ENCODE assay signal across 1 cellular context in genomic region chr12:79643821-79644220, GRCh38.
TF ChIP-seq lines count a peak whose summit lies in the region.

No MANE protein-coding gene starts in this region.

TF ChIP-seq in HepG2, 621 proteins besides CTCF, POLR2A, EP300 and RAD21 (continued from another document and continues in another):
- TF ChIP-seq UBTF (CRISPR knock-in tag; IDR thresholded peaks at IDR 0.05) (no peak), MIER3 (CRISPR knock-in tag; IDR thresholded peaks at IDR 0.05; ENCODE audit: borderline replicate concordance) (0 out of 2 replicates have a peak, but pooled peaks have one; percentile 14), BRCA1 (CRISPR knock-in tag; IDR thresholded peaks at IDR 0.05) (no peak), HMGXB3 (CRISPR knock-in tag; IDR thresholded peaks at IDR 0.05; ENCODE audit: borderline replicate concordance) (no peak), HMG20A (CRISPR knock-in tag; IDR thresholded peaks at IDR 0.05; ENCODE audit: borderline replicate concordance) (peak; percentile 60; the same call in 1 of the 2 replicates), ZNF142 (CRISPR knock-in tag; IDR thresholded peaks at IDR 0.05) (no peak), REST (IDR thresholded peaks at IDR 0.05; ENCODE audit: borderline replicate concordance in 1 of 2, low read depth in 1 of 2, low read length in 2 of 2) (no peak), ZNF605 (CRISPR knock-in tag; IDR thresholded peaks at IDR 0.05) (no peak), ZMAT3 (CRISPR knock-in tag; conservative IDR thresholded peaks at IDR 0.05) (no peak), NFE2L2 (IDR thresholded peaks at IDR 0.05; ENCODE audit: low read length) (no peak), CBX5 (CRISPR knock-in tag; IDR thresholded peaks at IDR 0.05; ENCODE audit: borderline replicate concordance) (no peak), ZNF629 (CRISPR knock-in tag; conservative IDR thresholded peaks at IDR 0.05) (no peak), SRF (IDR thresholded peaks at IDR 0.05; ENCODE audit: low read depth, low read length) (no peak), ZNF251 (CRISPR knock-in tag; IDR thresholded peaks at IDR 0.05) (no peak), ZNF496 (CRISPR knock-in tag; IDR thresholded peaks at IDR 0.05; ENCODE audit: insufficient replicate concordance) (no peak), SRSF9 (IDR thresholded peaks at IDR 0.05; ENCODE audit: borderline replicate concordance, insufficient read depth, low read depth, low read length, poor library complexity, severe bottlenecking) (no peak), THAP11 (CRISPR knock-in tag; IDR thresholded peaks at IDR 0.05) (peak; percentile 34; the same call in 1 of the 2 replicates), TOE1 (CRISPR knock-in tag; IDR thresholded peaks at IDR 0.05) (no peak), IKZF4 (CRISPR knock-in tag; IDR thresholded peaks at IDR 0.05; ENCODE audit: borderline replicate concordance, low read depth, not compliant biosample characterization) (no peak), ATAD3A (CRISPR knock-in tag; IDR thresholded peaks at IDR 0.05) (no peak), ONECUT2 (CRISPR knock-in tag; IDR thresholded peaks at IDR 0.05) (peak; percentile 62; the same call in 1 of the 2 replicates), KLF12 (CRISPR knock-in tag; IDR thresholded peaks at IDR 0.05; ENCODE audit: borderline replicate concordance) (no peak), NFATC3 (CRISPR knock-in tag; IDR thresholded peaks at IDR 0.05) (no peak), ZSCAN31 (CRISPR knock-in tag; IDR thresholded peaks at IDR 0.05; ENCODE audit: low read depth) (no peak)
- TF ChIP-seq, protein P1, sequence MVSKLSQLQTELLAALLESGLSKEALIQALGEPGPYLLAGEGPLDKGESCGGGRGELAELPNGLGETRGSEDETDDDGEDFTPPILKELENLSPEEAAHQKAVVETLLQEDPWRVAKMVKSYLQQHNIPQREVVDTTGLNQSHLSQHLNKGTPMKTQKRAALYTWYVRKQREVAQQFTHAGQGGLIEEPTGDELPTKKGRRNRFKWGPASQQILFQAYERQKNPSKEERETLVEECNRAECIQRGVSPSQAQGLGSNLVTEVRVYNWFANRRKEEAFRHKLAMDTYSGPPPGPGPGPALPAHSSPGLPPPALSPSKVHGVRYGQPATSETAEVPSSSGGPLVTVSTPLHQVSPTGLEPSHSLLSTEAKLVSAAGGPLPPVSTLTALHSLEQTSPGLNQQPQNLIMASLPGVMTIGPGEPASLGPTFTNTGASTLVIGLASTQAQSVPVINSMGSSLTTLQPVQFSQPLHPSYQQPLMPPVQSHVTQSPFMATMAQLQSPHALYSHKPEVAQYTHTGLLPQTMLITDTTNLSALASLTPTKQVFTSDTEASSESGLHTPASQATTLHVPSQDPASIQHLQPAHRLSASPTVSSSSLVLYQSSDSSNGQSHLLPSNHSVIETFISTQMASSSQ (IDR thresholded peaks at IDR 0.05; ENCODE audit: low read depth) = peak; percentile 61
- TF ChIP-seq, protein P1 (CRISPR knock-in tag; IDR thresholded peaks at IDR 0.05; ENCODE audit: borderline replicate concordance) = no peak; the same call in 1 of the 2 replicates
- TF ChIP-seq, protein P2, sequence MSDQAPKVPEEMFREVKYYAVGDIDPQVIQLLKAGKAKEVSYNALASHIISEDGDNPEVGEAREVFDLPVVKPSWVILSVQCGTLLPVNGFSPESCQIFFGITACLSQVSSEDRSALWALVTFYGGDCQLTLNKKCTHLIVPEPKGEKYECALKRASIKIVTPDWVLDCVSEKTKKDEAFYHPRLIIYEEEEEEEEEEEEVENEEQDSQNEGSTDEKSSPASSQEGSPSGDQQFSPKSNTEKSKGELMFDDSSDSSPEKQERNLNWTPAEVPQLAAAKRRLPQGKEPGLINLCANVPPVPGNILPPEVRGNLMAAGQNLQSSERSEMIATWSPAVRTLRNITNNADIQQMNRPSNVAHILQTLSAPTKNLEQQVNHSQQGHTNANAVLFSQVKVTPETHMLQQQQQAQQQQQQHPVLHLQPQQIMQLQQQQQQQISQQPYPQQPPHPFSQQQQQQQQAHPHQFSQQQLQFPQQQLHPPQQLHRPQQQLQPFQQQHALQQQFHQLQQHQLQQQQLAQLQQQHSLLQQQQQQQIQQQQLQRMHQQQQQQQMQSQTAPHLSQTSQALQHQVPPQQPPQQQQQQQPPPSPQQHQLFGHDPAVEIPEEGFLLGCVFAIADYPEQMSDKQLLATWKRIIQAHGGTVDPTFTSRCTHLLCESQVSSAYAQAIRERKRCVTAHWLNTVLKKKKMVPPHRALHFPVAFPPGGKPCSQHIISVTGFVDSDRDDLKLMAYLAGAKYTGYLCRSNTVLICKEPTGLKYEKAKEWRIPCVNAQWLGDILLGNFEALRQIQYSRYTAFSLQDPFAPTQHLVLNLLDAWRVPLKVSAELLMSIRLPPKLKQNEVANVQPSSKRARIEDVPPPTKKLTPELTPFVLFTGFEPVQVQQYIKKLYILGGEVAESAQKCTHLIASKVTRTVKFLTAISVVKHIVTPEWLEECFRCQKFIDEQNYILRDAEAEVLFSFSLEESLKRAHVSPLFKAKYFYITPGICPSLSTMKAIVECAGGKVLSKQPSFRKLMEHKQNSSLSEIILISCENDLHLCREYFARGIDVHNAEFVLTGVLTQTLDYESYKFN (CRISPR knock-in tag; conservative IDR thresholded peaks at IDR 0.05) = peak; percentile 80
- TF ChIP-seq, protein P3, sequence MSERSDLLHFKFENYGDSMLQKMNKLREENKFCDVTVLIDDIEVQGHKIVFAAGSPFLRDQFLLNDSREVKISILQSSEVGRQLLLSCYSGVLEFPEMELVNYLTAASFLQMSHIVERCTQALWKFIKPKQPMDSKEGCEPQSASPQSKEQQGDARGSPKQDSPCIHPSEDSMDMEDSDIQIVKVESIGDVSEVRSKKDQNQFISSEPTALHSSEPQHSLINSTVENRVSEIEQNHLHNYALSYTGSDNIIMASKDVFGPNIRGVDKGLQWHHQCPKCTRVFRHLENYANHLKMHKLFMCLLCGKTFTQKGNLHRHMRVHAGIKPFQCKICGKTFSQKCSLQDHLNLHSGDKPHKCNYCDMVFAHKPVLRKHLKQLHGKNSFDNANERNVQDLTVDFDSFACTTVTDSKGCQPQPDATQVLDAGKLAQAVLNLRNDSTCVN (CRISPR knock-in tag; IDR thresholded peaks at IDR 0.05; ENCODE audit: borderline replicate concordance) = no peak
